In the genomic region with DNA sequence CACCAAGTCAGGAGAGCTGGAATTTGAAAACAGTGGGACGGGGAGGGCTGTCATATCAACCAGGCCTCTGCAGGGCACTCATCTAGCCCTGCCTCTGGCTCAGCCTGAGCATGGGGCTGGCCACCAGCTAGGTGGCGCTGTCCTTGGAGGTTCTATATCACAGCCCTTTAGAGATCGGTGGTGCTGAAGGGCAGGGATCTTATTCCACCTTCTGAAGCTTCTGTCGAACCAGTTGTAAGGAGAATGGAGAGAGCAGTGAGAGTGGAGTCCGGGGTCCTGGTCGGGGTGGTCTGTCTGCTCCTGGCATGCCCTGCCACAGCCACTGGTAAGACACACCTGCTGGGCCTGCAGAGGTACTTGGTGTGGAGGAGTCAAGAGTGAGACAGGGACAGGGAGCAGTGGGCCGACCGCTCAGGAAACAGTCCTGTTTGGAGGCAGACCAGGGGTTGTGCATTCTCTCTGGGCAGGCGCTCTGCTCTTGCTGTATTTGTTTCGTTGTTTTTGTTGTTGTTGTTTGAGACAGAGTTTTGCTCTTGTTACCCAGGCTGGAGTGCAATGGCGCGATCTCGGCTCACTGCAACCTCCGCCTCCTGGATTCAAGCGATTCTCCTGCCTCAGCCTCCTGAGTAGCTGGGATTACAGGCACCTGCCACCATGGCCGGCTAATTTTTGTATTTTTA, we compare ENCODE assay signal across 1 cellular context.
TF ChIP-seq lines count a peak whose summit lies in the region.

A gene with protein sequence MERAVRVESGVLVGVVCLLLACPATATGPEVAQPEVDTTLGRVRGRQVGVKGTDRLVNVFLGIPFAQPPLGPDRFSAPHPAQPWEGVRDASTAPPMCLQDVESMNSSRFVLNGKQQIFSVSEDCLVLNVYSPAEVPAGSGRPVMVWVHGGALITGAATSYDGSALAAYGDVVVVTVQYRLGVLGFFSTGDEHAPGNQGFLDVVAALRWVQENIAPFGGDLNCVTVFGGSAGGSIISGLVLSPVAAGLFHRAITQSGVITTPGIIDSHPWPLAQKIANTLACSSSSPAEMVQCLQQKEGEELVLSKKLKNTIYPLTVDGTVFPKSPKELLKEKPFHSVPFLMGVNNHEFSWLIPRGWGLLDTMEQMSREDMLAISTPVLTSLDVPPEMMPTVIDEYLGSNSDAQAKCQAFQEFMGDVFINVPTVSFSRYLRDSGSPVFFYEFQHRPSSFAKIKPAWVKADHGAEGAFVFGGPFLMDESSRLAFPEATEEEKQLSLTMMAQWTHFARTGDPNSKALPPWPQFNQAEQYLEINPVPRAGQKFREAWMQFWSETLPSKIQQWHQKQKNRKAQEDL (plus strand): TSS at position 202 of the 680 bp plus-strand sequence. CDS start 42 bp downstream, at position 244.

TF ChIP-seq in K562, 482 proteins besides CTCF, POLR2A, EP300 and RAD21 (continued from another document):
- TF ChIP-seq, protein P1, sequence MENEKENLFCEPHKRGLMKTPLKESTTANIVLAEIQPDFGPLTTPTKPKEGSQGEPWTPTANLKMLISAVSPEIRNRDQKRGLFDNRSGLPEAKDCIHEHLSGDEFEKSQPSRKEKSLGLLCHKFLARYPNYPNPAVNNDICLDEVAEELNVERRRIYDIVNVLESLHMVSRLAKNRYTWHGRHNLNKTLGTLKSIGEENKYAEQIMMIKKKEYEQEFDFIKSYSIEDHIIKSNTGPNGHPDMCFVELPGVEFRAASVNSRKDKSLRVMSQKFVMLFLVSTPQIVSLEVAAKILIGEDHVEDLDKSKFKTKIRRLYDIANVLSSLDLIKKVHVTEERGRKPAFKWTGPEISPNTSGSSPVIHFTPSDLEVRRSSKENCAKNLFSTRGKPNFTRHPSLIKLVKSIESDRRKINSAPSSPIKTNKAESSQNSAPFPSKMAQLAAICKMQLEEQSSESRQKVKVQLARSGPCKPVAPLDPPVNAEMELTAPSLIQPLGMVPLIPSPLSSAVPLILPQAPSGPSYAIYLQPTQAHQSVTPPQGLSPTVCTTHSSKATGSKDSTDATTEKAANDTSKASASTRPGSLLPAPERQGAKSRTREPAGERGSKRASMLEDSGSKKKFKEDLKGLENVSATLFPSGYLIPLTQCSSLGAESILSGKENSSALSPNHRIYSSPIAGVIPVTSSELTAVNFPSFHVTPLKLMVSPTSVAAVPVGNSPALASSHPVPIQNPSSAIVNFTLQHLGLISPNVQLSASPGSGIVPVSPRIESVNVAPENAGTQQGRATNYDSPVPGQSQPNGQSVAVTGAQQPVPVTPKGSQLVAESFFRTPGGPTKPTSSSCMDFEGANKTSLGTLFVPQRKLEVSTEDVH (IDR thresholded peaks at IDR 0.05; ENCODE audit: low read depth, partially characterized antibody), result no peak
- TF ChIP-seq, protein P2, sequence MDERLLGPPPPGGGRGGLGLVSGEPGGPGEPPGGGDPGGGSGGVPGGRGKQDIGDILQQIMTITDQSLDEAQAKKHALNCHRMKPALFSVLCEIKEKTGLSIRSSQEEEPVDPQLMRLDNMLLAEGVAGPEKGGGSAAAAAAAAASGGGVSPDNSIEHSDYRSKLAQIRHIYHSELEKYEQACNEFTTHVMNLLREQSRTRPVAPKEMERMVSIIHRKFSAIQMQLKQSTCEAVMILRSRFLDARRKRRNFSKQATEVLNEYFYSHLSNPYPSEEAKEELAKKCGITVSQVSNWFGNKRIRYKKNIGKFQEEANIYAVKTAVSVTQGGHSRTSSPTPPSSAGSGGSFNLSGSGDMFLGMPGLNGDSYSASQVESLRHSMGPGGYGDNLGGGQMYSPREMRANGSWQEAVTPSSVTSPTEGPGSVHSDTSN (CRISPR knock-in tag; IDR thresholded peaks at IDR 0.05; ENCODE audit: low read depth), result no peak
- TF ChIP-seq, protein P2 (tag; conservative IDR thresholded peaks at IDR 0.05; ENCODE audit: low read depth), result no peak
- TF ChIP-seq ZNF586 (CRISPR knock-in tag; conservative IDR thresholded peaks at IDR 0.05), result no peak
- TF ChIP-seq XRCC3 (IDR thresholded peaks at IDR 0.05), result no peak
